22 cellular contexts compared by ENCODE assay signal in genomic region chr1:234089396-234089795, GRCh38.
DNase-seq lines count a peak whose midpoint lies in the region; ATAC-seq, FAIRE-seq and TF ChIP-seq lines count a peak whose summit lies in the region.
"Had no signal": no experiment of that assay in that cellular context is flagged by ENCODE, and none has a peak within 500 bp of the region (broad histone marks: within the 10 kb centered on the region; RNA-seq: fewer than 3 reads in every experiment).

No MANE protein-coding gene starts in this region.

- H3K4me2 ChIP-seq in H1 (ENCODE audit: insufficient read depth in 1 of 2, low read depth in 2 of 2, low read length in 2 of 2), result no peak overlapping the region

- H3K9me3 ChIP-seq in H1 (ENCODE audit: insufficient read depth in 2 of 2, low read depth in 1 of 2, low read length in 1 of 2) (no peaks in the 10 kb centered on the region), gastroesophageal sphincter (peaks cover 0 to 8% (median 0%) of the 10 kb centered on the region in 3 donors)
- H3K9me3 ChIP-seq: sigmoid colon, thoracic aorta had no signal

- H3K27ac ChIP-seq in 22Rv1, result no peak overlapping the region
- no peak overlapping the region for H3K27ac ChIP-seq in H1 (ENCODE audit: low read depth, low read length)
- H3K27ac ChIP-seq in gastroesophageal sphincter, result no peak overlapping the region
- H3K27ac ChIP-seq: sigmoid colon, thoracic aorta had no signal

- TF ChIP-seq POLR2A in NB4 (IDR thresholded peaks at IDR 0.05; ENCODE audit: extremely low read depth, insufficient read length) (no peak), H1 (IDR thresholded peaks at IDR 0.05; ENCODE audit: control extremely low read depth in 1 of 2, low read depth in 2 of 2, low read length in 2 of 2) (no peak), gastroesophageal sphincter (IDR thresholded peaks at IDR 0.05) (no peak)

- H4K8ac ChIP-seq in H1 (ENCODE audit: extremely low read depth, insufficient read depth, low read length), result no peak overlapping the region

- H3K4me1 ChIP-seq in H1 (replicated peaks in 1 of 4; ENCODE audit: control insufficient read depth in 3 of 4, insufficient read depth in 4 of 4, low read length in 3 of 4), result no peaks in the 10 kb centered on the region
- H3K4me1 ChIP-seq in gastroesophageal sphincter, result no peaks in the 10 kb centered on the region
- H3K4me1 ChIP-seq: sigmoid colon had no signal

- no peak overlapping the region for H3K9ac ChIP-seq in H1 (replicated peaks in 1 of 4; ENCODE audit: extremely low read depth in 1 of 4, low read depth in 3 of 4, low read length in 3 of 4)

- H3K27me3 ChIP-seq in H1 (replicated peaks in 1 of 4; ENCODE audit: control insufficient read depth in 3 of 4, extremely low read depth in 1 of 4, insufficient read depth in 3 of 4, low read length in 3 of 4) (no peaks in the 10 kb centered on the region), gastroesophageal sphincter (peaks cover 15% of the 10 kb centered on the region)
- H3K27me3 ChIP-seq: sigmoid colon had no signal

- H3K18ac ChIP-seq in H1 (ENCODE audit: extremely low read depth, low read length), result no peak overlapping the region

- peak; percentile 52 to 58 for TF ChIP-seq RAD21 in H1 (IDR thresholded peaks at IDR 0.05 in 1 of 2, conservative IDR thresholded peaks at IDR 0.05 in 1 of 2; ENCODE audit: low read depth in 2 of 2, low read length in 2 of 2)

- no peak overlapping the region for H2BK12ac ChIP-seq in H1 (ENCODE audit: low read depth, low read length)

- TF ChIP-seq EP300 in H1 (IDR thresholded peaks at IDR 0.05; ENCODE audit: borderline replicate concordance in 1 of 2, low read depth in 2 of 2, low read length in 2 of 2) (no peak), gastroesophageal sphincter (IDR thresholded peaks at IDR 0.05) (no peak)

- DNase-seq in GM12864 (ENCODE audit: low read depth) (no peak), NB4 (ENCODE audit: low read depth) (no peak), H1 (ENCODE audit: low read depth in 1 of 2, low spot score in 2 of 2) (no peak), OCI-M2 (lab: John Stamatoyannopoulos, UW; ENCODE audit: unreplicated experiment) (no peak), NCI-H2029 (lab: John Stamatoyannopoulos, UW) (no peak)
- no peak for DNase-seq in activated CD4-positive, alpha-beta T cell treated with anti-CD3 and anti-CD28 coated beads, Interleukin-2, amount 50 U/mL, for 1 hour
- DNase-seq: activated CD4-positive, alpha-beta T cell treated with anti-CD3 and anti-CD28 coated beads for 36 hours; activated T-cell treated with anti-CD3 and anti-CD28 coated beads for 4 hours; caudate nucleus; DMS153; effector memory CD8-positive, alpha-beta T cell; immature natural killer cell; NCI-H2081; NCI-H526 treated with DMSO at 0.1 percent for 48 hours; sigmoid colon; stimulated activated CD4-positive, alpha-beta T cell treated with anti-CD3 and anti-CD28 coated beads, Interleukin-2, amount 100 ng/mL, for 48 hours had no signal

- POLR2A ChIA-PET in H1 (lab: Charles Lee; ENCODE audit: partially characterized antibody), result no interaction called here

- H3K4ac ChIP-seq in H1 (replicated peaks; ENCODE audit: insufficient read length, low read depth, low read length), result no peak overlapping the region

- CTCF ChIA-PET in H1 (lab: Charles Lee; ENCODE audit: partially characterized antibody), result interaction anchor here (0.6 to 3.0 kb wide), 13 partner anchors 9 to 768 kb away, joined by 3 to 14 read pairs (median 4); no protein-coding TSS in a partner anchor

- 0 out of 2 replicates have a peak overlapping the region, but pooled peaks have one; percentile 41 for H2AFZ ChIP-seq in H1 (ENCODE audit: low read length)

- H2BK15ac ChIP-seq in H1 (ENCODE audit: low read length), result 0 out of 2 replicates have a peak overlapping the region, but pooled peaks have one; percentile 0

- no peaks in the 10 kb centered on the region for H3K79me1 ChIP-seq in H1 (ENCODE audit: low read depth, low read length)

- H3K36me3 ChIP-seq in H1 (ENCODE audit: control insufficient read depth in 2 of 4, insufficient read depth in 4 of 4, low read length in 3 of 4) (no peaks in the 10 kb centered on the region), gastroesophageal sphincter (no peaks in the 10 kb centered on the region)
- H3K36me3 ChIP-seq: sigmoid colon, thoracic aorta had no signal

- no peak overlapping the region for H3K56ac ChIP-seq in H1 (replicated peaks; ENCODE audit: insufficient read length, low read depth, low read length)

- WGBS in H1 (ENCODE audit: extremely low coverage in 1 of 2, insufficient coverage in 1 of 2, insufficient read length in 1 of 2, insufficient replicate concordance in 2 of 2, low coverage in 1 of 2, low lambda C conversion rate in 2 of 2, missing lambda C conversion rate in 1 of 2), 2 experiments, result 73% methylated on average over 3 of the region's 3 CpGs; no CpG with 5 or more reads in 1 of the 2 experiments
- 22 to 69% methylated on average over 1 to 3 of the region's 3 CpGs for WGBS in gastroesophageal sphincter (ENCODE audit: low coverage in 1 of 2), 2 donors

- H4K5ac ChIP-seq in H1 (ENCODE audit: insufficient read length, low read depth, low read length), result no peak overlapping the region

- ATAC-seq in gastroesophageal sphincter, result no peak
- ATAC-seq: activated CD4-positive, alpha-beta T cell treated with anti-CD3 and anti-CD28 coated beads for 36 hours; activated naive CD4-positive, alpha-beta T cell treated with anti-CD3 and anti-CD28 coated beads, Interleukin-2, amount 50 U/mL, for 72 hours; effector memory CD8-positive, alpha-beta T cell; Right ventricle myocardium inferior had no signal

- peak overlapping the region; percentile 15; the same call in 1 of the 2 replicates for H2BK20ac ChIP-seq in H1 (ENCODE audit: low read length)

- no peak overlapping the region for H2BK5ac ChIP-seq in H1 (ENCODE audit: low read depth, low read length)

- H3K4me3 ChIP-seq in GM12864 (ENCODE audit: low read depth, low read length), result no peak overlapping the region
- H3K4me3 ChIP-seq in NB4 (ENCODE audit: low read depth, low read length), result no peak overlapping the region
- no peak overlapping the region for H3K4me3 ChIP-seq in H1 (ENCODE audit: extremely low read depth in 1 of 4, insufficient read depth in 2 of 4, low read depth in 3 of 4, low read length in 4 of 4)
- H3K4me3 ChIP-seq in gastroesophageal sphincter, result no peak overlapping the region
- H3K4me3 ChIP-seq: sigmoid colon, thoracic aorta had no signal

- H3K23me2 ChIP-seq in H1 (ENCODE audit: low read depth, low read length), result no peaks in the 10 kb centered on the region

- H3K14ac ChIP-seq in H1 (ENCODE audit: insufficient read length), result no peak overlapping the region

- peak; percentile 39 for FAIRE-seq in H1 (lab: Jason Lieb, UNC)
- FAIRE-seq: GM12891 had no signal

- TF ChIP-seq CTCF in 22Rv1 (IDR thresholded peaks at IDR 0.05), result peak; percentile 19
- TF ChIP-seq CTCF in GM12864 (IDR thresholded peaks at IDR 0.05; ENCODE audit: low read depth, low read length, missing control alignments), result peak; percentile 61
- peak; percentile 23 for TF ChIP-seq CTCF in NB4 (IDR thresholded peaks at IDR 0.05; ENCODE audit: low read depth, low read length)
- TF ChIP-seq CTCF in H1 (IDR thresholded peaks at IDR 0.05; ENCODE audit: control extremely low read depth in 1 of 3, insufficient read depth in 1 of 3, low read depth in 1 of 3, low read length in 3 of 3), result peak; percentile 61 to 85 (median 83)
- TF ChIP-seq CTCF in gastroesophageal sphincter (IDR thresholded peaks at IDR 0.05), result no peak

- no peak overlapping the region for H2AK5ac ChIP-seq in H1 (ENCODE audit: low read depth, low read length)

- no peak overlapping the region for H4K91ac ChIP-seq in H1 (replicated peaks; ENCODE audit: insufficient read length, low read length)

- H4K20me1 ChIP-seq in H1 (replicated peaks in 1 of 2; ENCODE audit: control insufficient read depth in 1 of 2, insufficient read depth in 2 of 2, low read length in 2 of 2), result no peaks in the 10 kb centered on the region

- no peak overlapping the region for H3K23ac ChIP-seq in H1 (ENCODE audit: insufficient read length)

- peaks cover 0 to 3% of the 10 kb centered on the region in 2 experiments; a peak in 1 of 4 replicates for H3K79me2 ChIP-seq in H1 (ENCODE audit: control insufficient read depth in 1 of 2, insufficient read depth in 2 of 2, low read length in 2 of 2)

- H2BK120ac ChIP-seq in H1 (replicated peaks; ENCODE audit: low read depth, low read length), result no peak overlapping the region

TF ChIP-seq in H1, 55 proteins besides CTCF, POLR2A, EP300 and RAD21:
- no peak for TF ChIP-seq TBP (IDR thresholded peaks at IDR 0.05; ENCODE audit: low read depth, low read length)
- TF ChIP-seq EZH2 (IDR thresholded peaks at IDR 0.05; ENCODE audit: low read depth, low read length, severe bottlenecking), result no peak
- peak; percentile 11; the same call in 1 of the 2 replicates for TF ChIP-seq USF2 (IDR thresholded peaks at IDR 0.05; ENCODE audit: low read length)
- no peak for TF ChIP-seq POU5F1 (IDR thresholded peaks at IDR 0.05; ENCODE audit: low read depth, low read length)

Comparison
In these comparisons a context has a peak if more than half of its experiments do, and no peak if none do; other contexts are left out.
1. CTCF ChIP-seq: peak in 22Rv1 (single experiment), GM12864 (single experiment), NB4 (single experiment) and H1 (3 of 3); none in gastroesophageal sphincter (0 of 4).